In the genomic region with DNA sequence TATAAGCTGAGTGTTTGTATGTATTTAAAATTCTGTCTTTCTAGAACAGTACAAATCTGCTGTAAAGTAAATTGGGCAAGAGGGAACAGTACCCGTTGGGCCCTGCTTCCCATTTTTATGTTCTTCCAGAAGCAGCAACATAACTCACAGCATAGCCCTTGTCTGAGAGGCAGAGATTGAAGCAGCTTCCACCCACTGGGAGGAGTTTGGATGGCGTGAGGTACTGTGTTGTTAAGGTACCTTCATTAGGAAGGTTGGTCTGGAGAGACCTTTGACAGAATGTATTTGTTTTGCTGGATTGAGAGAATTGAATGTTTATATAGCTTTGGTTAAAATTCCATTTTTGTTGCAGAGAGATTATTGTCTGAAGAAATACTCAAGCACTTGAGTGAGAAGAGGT, we compare ENCODE assay signal across 15 cellular contexts. TPM values are rescaled to one million over a fixed set of nuclear protein-coding genes. Genes with fewer than 3 reads are reported as not detected.
DNase-seq lines count a peak whose midpoint lies in the region; ATAC-seq and TF ChIP-seq lines count a peak whose summit lies in the region.
"Had no signal": no experiment of that assay in that cellular context is flagged by ENCODE, and none has a peak within 500 bp of the region (broad histone marks: within the 10 kb centered on the region; RNA-seq: fewer than 3 reads in every experiment).

No MANE protein-coding gene starts in this region.

- 76% methylated on average over 2 of the region's 2 CpGs for WGBS in mesenchymal stem cell

- H3K4me2 ChIP-seq in mesenchymal stem cell (ENCODE audit: low read length, poor library complexity, severe bottlenecking): no peak overlapping the region

- H2BK12ac ChIP-seq in mesenchymal stem cell (ENCODE audit: low read length in 2 of 2): no peak overlapping the region

- H3K23ac ChIP-seq in mesenchymal stem cell (ENCODE audit: low read length in 2 of 2): no peak overlapping the region

- peaks cover 6 to 34% of the 10 kb centered on the region in 2 experiments for H3K36me3 ChIP-seq in mesenchymal stem cell (ENCODE audit: control insufficient read depth in 1 of 2, insufficient read depth in 2 of 2, low read depth in 1 of 2, low read length in 2 of 2)
- H3K36me3 ChIP-seq: SJSA1 had no signal

- peaks cover 12% of the 10 kb centered on the region for H3K4me1 ChIP-seq in mesenchymal stem cell (ENCODE audit: control insufficient read depth, insufficient read depth, low read depth, low read length)

- no peak overlapping the region for H2BK120ac ChIP-seq in mesenchymal stem cell (ENCODE audit: low read depth, low read length)

- H3K4ac ChIP-seq in mesenchymal stem cell (ENCODE audit: low read depth in 1 of 2, low read length in 2 of 2): no peak overlapping the region

- no peak overlapping the region for H2AFZ ChIP-seq in mesenchymal stem cell (ENCODE audit: low read depth, low read length)

- no peaks in the 10 kb centered on the region for H3K9me3 ChIP-seq in mesenchymal stem cell (ENCODE audit: control insufficient read depth, low read length)
- H3K9me3 ChIP-seq: MG63, SJSA1 had no signal

- H3K9ac ChIP-seq in mesenchymal stem cell (ENCODE audit: low read length): no peak overlapping the region

- H3K27ac Mint-ChIP-seq in brain: peak overlapping the region in 4 of 5 experiments; percentile 13 to 54 (median 24)
- H3K27ac Mint-ChIP-seq in type B pancreatic cell: peak overlapping the region; percentile 42

- peak overlapping the region; percentile 28 for H3K27ac ChIP-seq in mesenchymal stem cell (ENCODE audit: low read length, poor library complexity, severe bottlenecking)
- H3K27ac ChIP-seq: 22Rv1, SJSA1 had no signal

- H3K4me3 Mint-ChIP-seq in brain (no peak overlapping the region), type B pancreatic cell (peak overlapping the region; percentile 5)

- DNase-seq in DMS53 (lab: John Stamatoyannopoulos, UW) (peak; percentile 1), DMS53 treated with DMSO at 0.1 percent for 48 hours (lab: John Stamatoyannopoulos, UW; ENCODE audit: unreplicated experiment) (no peak), mesenchymal stem cell (no peak), type B pancreatic cell (ENCODE audit: extremely low spot score, unreplicated experiment) (no peak), activated T-cell treated with anti-CD3 and anti-CD28 coated beads for 4 hours (no peak)
- DNase-seq: C1 segment of cervical spinal cord, DMS153, MG63, NCI-H1105 treated with DMSO at 0.1 percent for 48 hours, NCI-H187 had no signal

- no peak overlapping the region for H2BK15ac ChIP-seq in mesenchymal stem cell (ENCODE audit: low read depth, poor library complexity, severe bottlenecking)

- H3K27me3 ChIP-seq in mesenchymal stem cell (ENCODE audit: control insufficient read depth in 1 of 2, insufficient read depth in 1 of 2, low read length in 2 of 2): no peaks in the 10 kb centered on the region
- H3K27me3 ChIP-seq: MG63, SJSA1 had no signal

- H4K91ac ChIP-seq in mesenchymal stem cell (ENCODE audit: low read length): no peak overlapping the region

- no peak overlapping the region for H3K4me3 ChIP-seq in mesenchymal stem cell (ENCODE audit: insufficient read depth in 1 of 2, low read depth in 1 of 2, low read length in 2 of 2)
- H3K4me3 ChIP-seq: MG63, SJSA1 had no signal

- peak overlapping the region; percentile 66 for H4K8ac ChIP-seq in mesenchymal stem cell (ENCODE audit: low read length)

- H3K4me1 Mint-ChIP-seq in brain (peaks cover 68% of the 10 kb centered on the region), type B pancreatic cell (ENCODE audit: unreplicated experiment) (peaks cover 52% of the 10 kb centered on the region)

- peaks cover 0 to 13% (median 0%) of the 10 kb centered on the region in 5 experiments for H3K9me3 Mint-ChIP-seq in brain
- no peaks in the 10 kb centered on the region for H3K9me3 Mint-ChIP-seq in type B pancreatic cell

- peaks cover 14% of the 10 kb centered on the region for H3K36me3 Mint-ChIP-seq in brain
- H3K36me3 Mint-ChIP-seq in type B pancreatic cell: peaks cover 23% of the 10 kb centered on the region

- H3K27me3 Mint-ChIP-seq in brain (peaks cover 6% of the 10 kb centered on the region), type B pancreatic cell (no peaks in the 10 kb centered on the region)

- H3K79me1 ChIP-seq in mesenchymal stem cell (replicated peaks; ENCODE audit: low read length, poor library complexity, severe bottlenecking): no peaks in the 10 kb centered on the region

- TF ChIP-seq CTCF in brain (conservative IDR thresholded peaks at IDR 0.05): no peak
- no peak for TF ChIP-seq CTCF in type B pancreatic cell (conservative IDR thresholded peaks at IDR 0.05)

- H2BK5ac ChIP-seq in mesenchymal stem cell (ENCODE audit: low read depth, low read length, poor library complexity, severe bottlenecking): no peak overlapping the region

- H2AK5ac ChIP-seq in mesenchymal stem cell (ENCODE audit: low read length, severe bottlenecking): peak overlapping the region; percentile 47

- H3K18ac ChIP-seq in mesenchymal stem cell (ENCODE audit: low read depth in 1 of 2, low read length in 2 of 2): no peak overlapping the region

- ATAC-seq in HG03571 (IDR thresholded peaks at IDR 0.05; ENCODE audit: unreplicated experiment): no peak
- no peak for ATAC-seq in GM21619 (IDR thresholded peaks at IDR 0.05; ENCODE audit: unreplicated experiment)

- no peak overlapping the region for H3K14ac ChIP-seq in mesenchymal stem cell (ENCODE audit: low read length in 2 of 2)

RNA-seq across cellular contexts. Expression of a gene that starts 24.8 kb away (rescaled TPM):
- 13.1 TPM for polyA plus RNA-seq in brain (ENCODE audit: insufficient read depth, low read depth, low replicate concordance)
- 100 TPM for polyA plus RNA-seq in mesenchymal stem cell (2013, experiment 1 of 2)
- polyA plus RNA-seq in mesenchymal stem cell (2013, experiment 2 of 2): 99.7 TPM
- 83.1 and 102 TPM in 2 replicates for total RNA-seq in type B pancreatic cell (ENCODE audit: low replicate concordance)
